ENCODE assay signal across 7 cellular contexts in the genomic region with DNA sequence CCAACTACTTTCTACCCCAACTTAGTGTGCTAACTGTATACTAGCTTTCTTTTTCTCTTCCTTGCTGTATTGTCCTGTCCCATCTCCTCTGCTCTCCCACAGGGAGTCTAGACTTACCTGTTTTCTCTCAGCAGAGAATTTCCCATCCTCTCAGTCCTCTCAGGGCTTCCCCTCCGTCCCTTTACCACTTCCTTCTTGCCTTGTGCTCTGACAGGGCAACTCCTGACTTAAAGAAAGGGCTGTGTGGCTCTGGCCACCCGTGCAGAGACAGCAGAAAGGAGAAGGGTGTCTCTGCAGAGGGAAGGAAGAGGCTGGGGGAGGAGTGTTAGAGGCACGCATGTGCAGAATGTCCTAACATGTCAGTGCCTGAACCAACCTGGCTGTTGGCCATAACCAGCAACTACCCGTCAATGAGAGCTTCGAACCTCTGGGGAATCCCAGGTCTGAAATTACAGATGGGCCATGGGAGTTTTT. TPM values are rescaled to one million over a fixed set of nuclear protein-coding genes. Genes with fewer than 3 reads are reported as not detected.
A peak's percentile ranks its signal among the peaks of the same experiment; 100 is the strongest.
DNase-seq lines count a peak whose midpoint lies in the region; ATAC-seq, FAIRE-seq and TF ChIP-seq lines count a peak whose summit lies in the region.

A gene with protein sequence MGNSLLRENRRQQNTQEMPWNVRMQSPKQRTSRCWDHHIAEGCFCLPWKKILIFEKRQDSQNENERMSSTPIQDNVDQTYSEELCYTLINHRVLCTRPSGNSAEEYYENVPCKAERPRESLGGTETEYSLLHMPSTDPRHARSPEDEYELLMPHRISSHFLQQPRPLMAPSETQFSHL (minus strand): TSS at position 274 of the 474 bp plus-strand sequence. CDS start 128 bp downstream, at position 146.

- DNase-seq in GM19239 (ENCODE audit: insufficient read length, low spot score) (no peak), bronchial epithelial cell (ENCODE audit: low read depth) (peak; percentile 92), NCI-H1694 (lab: John Stamatoyannopoulos, UW) (no peak), NCI-H187 (lab: John Stamatoyannopoulos, UW) (no peak)
- DNase-seq in T-helper 2 cell treated with Interferon-gamma antibody and Interleukin-4, amounts not matched to agents 5 μg/mL and 100 μg/mL, for 36 hours (ENCODE audit: low spot score): peak; percentile 61
- peak; percentile 37 for DNase-seq in stimulated activated CD4-positive, alpha-beta T cell treated with anti-CD3 and anti-CD28 coated beads, Interleukin-12 subunit alpha, Interleukin-12 subunit beta, amount 100 ng/mL, for 4 hours

- H3K36me3 Mint-ChIP-seq in T-helper 2 cell treated with Interferon-gamma antibody and Interleukin-4, amounts not matched to agents 5 μg/mL and 100 μg/mL, for 36 hours (ENCODE audit: low read depth): peaks cover 5% of the 10 kb centered on the region

- H3K4me1 Mint-ChIP-seq in T-helper 2 cell treated with Interferon-gamma antibody and Interleukin-4, amounts not matched to agents 5 μg/mL and 100 μg/mL, for 36 hours (ENCODE audit: low read depth): peaks cover 77% of the 10 kb centered on the region

- peak; percentile 58 for ATAC-seq in HG03135 (IDR thresholded peaks at IDR 0.05; ENCODE audit: unreplicated experiment)

- no peaks in the 10 kb centered on the region for H3K27me3 Mint-ChIP-seq in T-helper 2 cell treated with Interferon-gamma antibody and Interleukin-4, amounts not matched to agents 5 μg/mL and 100 μg/mL, for 36 hours (ENCODE audit: low read depth)

- peak within 1 kb of the TSS; percentile 88 for H3K27ac Mint-ChIP-seq in T-helper 2 cell treated with Interferon-gamma antibody and Interleukin-4, amounts not matched to agents 5 μg/mL and 100 μg/mL, for 36 hours

- peak; percentile 99 for FAIRE-seq in GM19239 (lab: Jason Lieb, UNC)
- FAIRE-seq in bronchial epithelial cell (lab: Jason Lieb, UNC): no peak

- H3K4me3 ChIP-seq in bronchial epithelial cell (ENCODE audit: low read depth, low read length): no peak within 1 kb of the TSS

- no peak for TF ChIP-seq CTCF in bronchial epithelial cell (IDR thresholded peaks at IDR 0.05; ENCODE audit: insufficient read depth, low read length, severe bottlenecking)

- H3K4me3 Mint-ChIP-seq in T-helper 2 cell treated with Interferon-gamma antibody and Interleukin-4, amounts not matched to agents 5 μg/mL and 100 μg/mL, for 36 hours: peak within 1 kb of the TSS; percentile 84

- no peaks in the 10 kb centered on the region for H3K27me3 ChIP-seq in bronchial epithelial cell (ENCODE audit: control insufficient read depth, insufficient read depth, low read length)

- H3K9me3 Mint-ChIP-seq in T-helper 2 cell treated with Interferon-gamma antibody and Interleukin-4, amounts not matched to agents 5 μg/mL and 100 μg/mL, for 36 hours: no peaks in the 10 kb centered on the region

- H3K36me3 ChIP-seq in bronchial epithelial cell (ENCODE audit: control insufficient read depth, insufficient read depth, low read length): no peaks in the 10 kb centered on the region

RNA-seq across cellular contexts. Expression of the gene that starts here (rescaled TPM):
- total RNA-seq in bronchial epithelial cell: 0.13 and 0.26 TPM in 2 replicates

Comparison
In these comparisons a context has a peak if more than half of its experiments do, and no peak if none do; other contexts are left out.
1. Peak in DNase-seq in bronchial epithelial cell; RNA of the gene not detected or under 1 TPM.
2. DNase-seq: peak in T-helper 2 cell treated with Interferon-gamma antibody and Interleukin-4, amounts not matched to agents 5 μg/mL and 100 μg/mL, for 36 hours (single experiment) and stimulated activated CD4-positive, alpha-beta T cell treated with anti-CD3 and anti-CD28 coated beads, Interleukin-12 subunit alpha, Interleukin-12 subunit beta, amount 100 ng/mL, for 4 hours (single experiment); none in GM19239 (single experiment), NCI-H1694 (single experiment) and NCI-H187 (0 of 2).